ENCODE assay signal across 14 cellular contexts in the genomic region with DNA sequence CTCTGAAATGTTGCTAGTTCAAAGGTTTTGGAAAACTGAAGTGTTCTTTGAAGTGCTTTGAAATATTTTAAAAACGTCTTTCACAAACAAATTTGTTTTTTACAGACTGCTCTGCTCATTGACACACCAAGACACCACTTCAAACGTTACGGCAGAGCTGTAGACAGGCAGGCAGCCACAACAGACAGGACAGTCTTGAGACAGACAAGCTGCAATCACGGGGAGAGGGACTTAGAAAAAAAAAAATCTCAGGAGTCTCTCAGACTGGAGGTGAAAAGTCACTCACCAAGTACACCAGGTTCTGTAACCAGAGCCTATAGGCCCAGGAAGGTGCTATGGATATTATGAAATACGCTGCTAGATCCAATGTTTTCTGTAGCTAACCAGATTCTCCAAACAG.
"Had no signal": no experiment of that assay in that cellular context is flagged by ENCODE, and none has a peak within 500 bp of the region (broad histone marks: within the 10 kb centered on the region; RNA-seq: fewer than 3 reads in every experiment).

No MANE protein-coding gene starts in this region.

- H3K9me3 ChIP-seq: ovary, thoracic aorta had no signal

- H3K27me3 ChIP-seq: brain microvascular endothelial cell, ovary had no signal

- H3K27ac ChIP-seq: brain microvascular endothelial cell, ovary, thoracic aorta, VCaP had no signal

- H3K27me3 Mint-ChIP-seq: activated CD4-positive, alpha-beta memory T cell treated with anti-CD3 and anti-CD28 coated beads for 36 hours; activated naive CD8-positive, alpha-beta T cell; stimulated activated naive CD8-positive, alpha-beta T cell treated with anti-CD3 and anti-CD28 coated beads, Interleukin-15, Interleukin-2, amounts not matched to agents 100 ng/mL and 50 ng/mL, for 24 hours had no signal

- DNase-seq: activated CD4-positive, alpha-beta memory T cell treated with anti-CD3 and anti-CD28 coated beads for 36 hours; activated gamma-delta T cell; activated T-cell treated with anti-CD3 and anti-CD28 coated beads, Interleukin-2, amount 50 U/mL, for 48 hours; amygdala; brain microvascular endothelial cell; cerebellar nuclear complex; dermis blood vessel endothelial cell; ovary; stimulated activated CD4-positive, alpha-beta T cell treated with anti-CD3 and anti-CD28 coated beads, Interleukin-4, amount 100 ng/mL, for 1 hour had no signal

- H3K4me3 Mint-ChIP-seq: activated CD4-positive, alpha-beta memory T cell treated with anti-CD3 and anti-CD28 coated beads for 36 hours; activated naive CD8-positive, alpha-beta T cell; stimulated activated naive CD8-positive, alpha-beta T cell treated with anti-CD3 and anti-CD28 coated beads, Interleukin-15, Interleukin-2, amounts not matched to agents 100 ng/mL and 50 ng/mL, for 24 hours had no signal

- H3K36me3 ChIP-seq: brain microvascular endothelial cell, ovary, thoracic aorta had no signal

- H3K36me3 Mint-ChIP-seq: activated CD4-positive, alpha-beta memory T cell treated with anti-CD3 and anti-CD28 coated beads for 36 hours; activated naive CD8-positive, alpha-beta T cell had no signal

- H3K27ac Mint-ChIP-seq: activated CD4-positive, alpha-beta memory T cell treated with anti-CD3 and anti-CD28 coated beads for 36 hours; activated naive CD8-positive, alpha-beta T cell; stimulated activated naive CD8-positive, alpha-beta T cell treated with anti-CD3 and anti-CD28 coated beads, Interleukin-15, Interleukin-2, amounts not matched to agents 100 ng/mL and 50 ng/mL, for 24 hours had no signal

- H3K4me3 ChIP-seq: ovary, thoracic aorta had no signal

- ATAC-seq: left lobe of liver had no signal
